ENCODE assay signal across 2 cellular contexts in genomic region chr1:200818248-200818647, GRCh38.
TF ChIP-seq lines count a peak whose summit lies in the region.

No MANE protein-coding gene starts in this region.

TF ChIP-seq in HepG2, 621 proteins besides CTCF, POLR2A, EP300 and RAD21:
- TF ChIP-seq CEBPB (IDR thresholded peaks at IDR 0.05; ENCODE audit: borderline replicate concordance, low read depth, low read length): 0 out of 2 replicates have a peak, but pooled peaks have one; percentile 12
- TF ChIP-seq RERE (CRISPR knock-in tag; IDR thresholded peaks at IDR 0.05; ENCODE audit: low read depth): no peak

TF ChIP-seq in IMR-90, 13 proteins besides CTCF, POLR2A, EP300 and RAD21:
- TF ChIP-seq CEBPB (IDR thresholded peaks at IDR 0.05; ENCODE audit: low read depth, low read length): peak; percentile 54
- no peak for TF ChIP-seq MXI1 (IDR thresholded peaks at IDR 0.05; ENCODE audit: borderline replicate concordance, low read depth, low read length)
TF ChIP-seq in IMR-90: peak in this region for 1.
